13 cellular contexts compared by ENCODE assay signal in genomic region chr6:133741375-133741861, GRCh38.
A peak's percentile ranks its signal among the peaks of the same experiment; 100 is the strongest.
DNase-seq lines count a peak whose midpoint lies in the region; ATAC-seq and TF ChIP-seq lines count a peak whose summit lies in the region.
"Had no signal": no experiment of that assay in that cellular context is flagged by ENCODE, and none has a peak within 500 bp of the region (broad histone marks: within the 10 kb centered on the region; RNA-seq: fewer than 3 reads in every experiment).

No MANE protein-coding gene starts in this region.

- no peaks in the 10 kb centered on the region for H4K20me1 ChIP-seq in neural progenitor cell (ENCODE audit: low read depth)

- peaks cover 7% of the 10 kb centered on the region for H3K4me1 ChIP-seq in neural progenitor cell

- H3K27ac Mint-ChIP-seq in neural progenitor cell (no peak overlapping the region), endothelial cell (ENCODE audit: unreplicated experiment) (no peak overlapping the region)

- H3K36me3 ChIP-seq in neural progenitor cell: no peaks in the 10 kb centered on the region
- H3K36me3 ChIP-seq: brain microvascular endothelial cell, ovary had no signal

- H2AFZ ChIP-seq in neural progenitor cell (replicated peaks): no peak overlapping the region

- H3K4me3 Mint-ChIP-seq in neural progenitor cell (no peak overlapping the region), endothelial cell (ENCODE audit: unreplicated experiment) (no peak overlapping the region)

- no peaks in the 10 kb centered on the region for H3K9me3 Mint-ChIP-seq in neural progenitor cell
- no peaks in the 10 kb centered on the region for H3K9me3 Mint-ChIP-seq in endothelial cell (ENCODE audit: unreplicated experiment)

- H3F3A ChIP-seq in neural progenitor cell (ENCODE audit: low read depth): no peaks in the 10 kb centered on the region

- H3K27ac ChIP-seq in neural progenitor cell: no peak overlapping the region
- no peak overlapping the region for H3K27ac ChIP-seq in coronary artery
- H3K27ac ChIP-seq: brain microvascular endothelial cell, ovary had no signal

- H3K4me1 Mint-ChIP-seq in neural progenitor cell: peaks cover 6% of the 10 kb centered on the region
- no peaks in the 10 kb centered on the region for H3K4me1 Mint-ChIP-seq in endothelial cell (ENCODE audit: unreplicated experiment)

- H3K36me3 Mint-ChIP-seq in neural progenitor cell (no peaks in the 10 kb centered on the region), endothelial cell (ENCODE audit: low read depth, unreplicated experiment) (no peaks in the 10 kb centered on the region)

- no peaks in the 10 kb centered on the region for H3K9me3 ChIP-seq in neural progenitor cell (ENCODE audit: low read depth)
- H3K9me3 ChIP-seq: ovary, SK-N-SH had no signal

- H3K9ac ChIP-seq in neural progenitor cell: no peak overlapping the region
- H3K9ac ChIP-seq: SK-N-SH had no signal

- ATAC-seq in GM18519 (IDR thresholded peaks at IDR 0.05; ENCODE audit: low FRiP score, unreplicated experiment): no peak

- no peak overlapping the region for H3K4me2 ChIP-seq in neural progenitor cell
- H3K4me2 ChIP-seq: SK-N-SH had no signal

- TF ChIP-seq CTCF in neural progenitor cell (IDR thresholded peaks at IDR 0.05): no peak
- no peak for TF ChIP-seq CTCF in endothelial cell (IDR thresholded peaks at IDR 0.05; ENCODE audit: unreplicated experiment)
- TF ChIP-seq CTCF in coronary artery (IDR thresholded peaks at IDR 0.05): no peak

- peak; percentile 46 for DNase-seq in HCEC 1CT
- peak; percentile 91 for DNase-seq in NCI-H446 treated with DMSO at 0.1 percent for 48 hours (lab: John Stamatoyannopoulos, UW)
- peak; percentile 66 for DNase-seq in cerebellum (ENCODE audit: low spot score)
- DNase-seq in neural progenitor cell (ENCODE audit: low spot score): peak; percentile 51
- no peak for DNase-seq in endothelial cell (ENCODE audit: low spot score)
- no peak for DNase-seq in UCSD-AML1 (lab: John Stamatoyannopoulos, UW; ENCODE audit: unreplicated experiment)
- no peak for DNase-seq in coronary artery (ENCODE audit: low spot score)
- DNase-seq: activated CD8-positive, alpha-beta memory T cell treated with anti-CD3 and anti-CD28 coated beads for 24 hours; brain microvascular endothelial cell; KBM-7; ovary; SK-N-SH had no signal

- no peaks in the 10 kb centered on the region for H3K27me3 Mint-ChIP-seq in neural progenitor cell (ENCODE audit: insufficient read depth, low read depth)
- H3K27me3 Mint-ChIP-seq in endothelial cell (ENCODE audit: unreplicated experiment): no peaks in the 10 kb centered on the region

- H3K79me2 ChIP-seq in neural progenitor cell (ENCODE audit: low read depth): no peaks in the 10 kb centered on the region

- no peak overlapping the region for H3K4me3 ChIP-seq in neural progenitor cell
- H3K4me3 ChIP-seq in coronary artery: no peak overlapping the region
- H3K4me3 ChIP-seq: ovary had no signal

- no peaks in the 10 kb centered on the region for H3K27me3 ChIP-seq in neural progenitor cell
- H3K27me3 ChIP-seq: brain microvascular endothelial cell, ovary had no signal

Comparison
In these comparisons a context has a peak if more than half of its experiments do, and no peak if none do; other contexts are left out.
1. DNase-seq: peak in HCEC 1CT (single experiment), NCI-H446 treated with DMSO at 0.1 percent for 48 hours (single experiment), cerebellum (single experiment) and neural progenitor cell (single experiment); none in endothelial cell (single experiment), UCSD-AML1 (single experiment) and coronary artery (single experiment).